ENCODE assay signal across 1 cellular context in genomic region chr3:128123538-128124368, GRCh38.
A peak's percentile ranks its signal among the peaks of the same experiment; 100 is the strongest.
TF ChIP-seq lines count a peak whose summit lies in the region.

RUVBL1 (minus strand) TSS chr3:128123812; CDS start chr3:128123724, 88 bp downstream.

TF ChIP-seq in HEK293, 187 proteins besides CTCF, POLR2A, EP300 and RAD21 (continued from another document):
- TF ChIP-seq ZBTB10 (tag by site-specific recombination; IDR thresholded peaks at IDR 0.05) (peak; percentile 79), ZNF398 (tag by site-specific recombination; IDR thresholded peaks at IDR 0.05) (no peak), GFI1B (tag by site-specific recombination; IDR thresholded peaks at IDR 0.05) (no peak), ZNF558 (tag by site-specific recombination; IDR thresholded peaks at IDR 0.05) (peak; percentile 55; the same call in 1 of the 2 replicates), ZNF112 (tag by site-specific recombination; IDR thresholded peaks at IDR 0.05) (no peak), ZNF155 (tag by site-specific recombination; IDR thresholded peaks at IDR 0.05) (no peak), ZBTB48 (tag by site-specific recombination; IDR thresholded peaks at IDR 0.05) (no peak), ZNF501 (tag by site-specific recombination; IDR thresholded peaks at IDR 0.05) (peak; percentile 78), ZIC2 (tag by site-specific recombination; IDR thresholded peaks at IDR 0.05) (0 out of 2 replicates have a peak, but pooled peaks have one; percentile 0), ZSCAN18 (tag by site-specific recombination; IDR thresholded peaks at IDR 0.05) (no peak), ZNF518A (tag by site-specific recombination; conservative IDR thresholded peaks at IDR 0.05; ENCODE audit: low read depth) (peak; percentile 99), ZNF37A (tag by site-specific recombination; IDR thresholded peaks at IDR 0.05) (peak; percentile 53; the same call in 1 of the 2 replicates), ZNF544 (tag by site-specific recombination; IDR thresholded peaks at IDR 0.05) (no peak), ZNF654 (tag by site-specific recombination; IDR thresholded peaks at IDR 0.05; ENCODE audit: low read depth) (no peak), ZNF48 (tag by site-specific recombination; IDR thresholded peaks at IDR 0.05) (no peak), ZNF214 (tag by site-specific recombination; IDR thresholded peaks at IDR 0.05; ENCODE audit: borderline replicate concordance) (no peak), ZNF473 (tag by site-specific recombination; IDR thresholded peaks at IDR 0.05) (no peak), ZNF239 (tag by site-specific recombination; IDR thresholded peaks at IDR 0.05) (no peak), ZBTB17 (tag by site-specific recombination; IDR thresholded peaks at IDR 0.05) (peak; percentile 77), ZBTB6 (tag by site-specific recombination; IDR thresholded peaks at IDR 0.05) (peak; percentile 71), ZNF776 (tag by site-specific recombination; IDR thresholded peaks at IDR 0.05; ENCODE audit: borderline replicate concordance) (no peak), INSM2 (tag by site-specific recombination; IDR thresholded peaks at IDR 0.05) (peak; percentile 26; the same call in 1 of the 2 replicates), KLF9 (tag by site-specific recombination; IDR thresholded peaks at IDR 0.05; ENCODE audit: low read depth) (peak; percentile 86), ZNF580 (tag by site-specific recombination; IDR thresholded peaks at IDR 0.05) (peak; percentile 89), KLF16 (tag by site-specific recombination; IDR thresholded peaks at IDR 0.05) (peak; percentile 63; the same call in 1 of the 2 replicates), AEBP2 (tag by site-specific recombination; IDR thresholded peaks at IDR 0.05; ENCODE audit: borderline replicate concordance) (no peak), ZNF366 (tag by site-specific recombination; conservative IDR thresholded peaks at IDR 0.05) (peak; percentile 78), PBX3 (CRISPR knock-in tag; IDR thresholded peaks at IDR 0.05) (peak; percentile 91), FEZF1 (tag by site-specific recombination; IDR thresholded peaks at IDR 0.05) (peak; percentile 20; the same call in 1 of the 2 replicates), SALL2 (tag by site-specific recombination; IDR thresholded peaks at IDR 0.05; ENCODE audit: borderline replicate concordance) (no peak), SP3 (tag by site-specific recombination; IDR thresholded peaks at IDR 0.05) (peak; percentile 83), ZBTB20 (tag by site-specific recombination; IDR thresholded peaks at IDR 0.05) (0 out of 2 replicates have a peak, but pooled peaks have one; percentile 29), ZNF266 (tag by site-specific recombination; IDR thresholded peaks at IDR 0.05; ENCODE audit: low read depth) (no peak), ZNF692 (tag by site-specific recombination; IDR thresholded peaks at IDR 0.05) (peak; percentile 87), ZNF175 (tag by site-specific recombination; IDR thresholded peaks at IDR 0.05) (no peak), ZNF600 (tag by site-specific recombination; IDR thresholded peaks at IDR 0.05) (peak; percentile 59; the same call in 1 of the 2 replicates), SP2 (tag by site-specific recombination; IDR thresholded peaks at IDR 0.05) (peak; percentile 92), ZNF660 (tag by site-specific recombination; IDR thresholded peaks at IDR 0.05) (peak; percentile 93)
